ENCODE assay signal across 14 cellular contexts in the genomic region with DNA sequence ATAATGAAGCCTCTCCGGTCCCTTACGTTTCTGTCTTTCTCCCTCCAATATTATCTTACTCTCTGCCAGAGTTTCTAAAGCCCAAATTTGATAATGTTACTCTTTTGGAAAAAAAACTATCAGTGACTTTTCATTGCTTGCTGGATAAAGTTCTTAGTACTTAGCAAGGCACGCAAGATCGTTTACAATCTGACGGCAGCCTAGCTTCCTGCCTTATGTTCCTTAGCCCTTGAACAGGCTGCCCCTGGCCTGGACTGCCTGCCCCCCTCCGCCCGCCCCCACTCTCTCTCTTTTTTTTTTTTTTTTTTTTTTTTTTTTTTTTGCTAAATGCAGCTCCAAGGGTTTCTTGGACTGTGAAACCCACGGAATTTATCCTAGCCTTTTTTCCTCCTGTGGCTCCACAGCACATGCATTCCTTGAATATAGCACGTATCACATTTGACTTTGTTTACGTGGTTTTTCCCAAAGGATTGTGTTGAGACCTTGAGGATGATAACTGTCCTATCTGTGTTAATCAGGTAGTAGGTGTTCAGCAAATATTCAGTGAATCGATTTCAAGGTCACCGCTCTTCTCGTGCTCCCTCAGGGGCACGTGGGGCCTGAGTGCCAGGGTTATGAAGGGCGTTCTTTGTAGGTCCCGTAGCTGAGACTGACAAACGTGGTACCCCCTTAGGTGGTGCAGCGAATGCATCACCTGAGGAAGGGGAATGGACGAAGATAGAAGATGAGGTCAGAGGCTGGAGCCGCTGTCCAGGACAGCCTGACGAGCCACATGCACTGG.
DNase-seq lines count a peak whose midpoint lies in the region; ATAC-seq and TF ChIP-seq lines count a peak whose summit lies in the region.
"Had no signal": no experiment of that assay in that cellular context is flagged by ENCODE, and none has a peak within 500 bp of the region (broad histone marks: within the 10 kb centered on the region; RNA-seq: fewer than 3 reads in every experiment).

No MANE protein-coding gene starts in this region.

- no peak overlapping the region for H4K8ac ChIP-seq in H9 (replicated peaks; ENCODE audit: insufficient read length, low read depth, low read length)

- H3K36me3 Mint-ChIP-seq in H9 (ENCODE audit: insufficient read depth in 1 of 3, low read depth in 3 of 3) = peaks cover under 1 to 10% (median 6%) of the 10 kb centered on the region in 3 experiments; a peak in 3 of 7 replicates
- H3K36me3 Mint-ChIP-seq: CD4-positive, CD25-positive, alpha-beta regulatory T cell had no signal

- TF ChIP-seq POLR2A in gastrocnemius medialis (IDR thresholded peaks at IDR 0.05) = no peak

- no peak overlapping the region for H2AFZ ChIP-seq in H9 (ENCODE audit: low read length)

- no peak overlapping the region for H2BK20ac ChIP-seq in H9 (ENCODE audit: low read depth, low read length, poor library complexity, severe bottlenecking)

- no peak overlapping the region for H3K23ac ChIP-seq in H9 (ENCODE audit: insufficient read length, low read depth, low read length)

- H3K27ac Mint-ChIP-seq in H9 = peak overlapping the region; percentile 0 to 79 (median 14); a peak in 6 of 7 replicates
- H3K27ac Mint-ChIP-seq: activated T-helper 17 cell treated with anti-CD3 and anti-CD28 coated beads, Interleukin-2, amount 50 U/mL, for 72 hours; CD4-positive, CD25-positive, alpha-beta regulatory T cell; stimulated activated naive CD8-positive, alpha-beta T cell treated with anti-CD3 and anti-CD28 coated beads, Interleukin-15, amount 100 ng/mL, for 72 hours had no signal

- no peak overlapping the region for H3K27ac ChIP-seq in H9 (ENCODE audit: insufficient read length, low read depth, low read length)
- peak overlapping the region; percentile 20 for H3K27ac ChIP-seq in colonic mucosa
- peak overlapping the region; percentile 27 for H3K27ac ChIP-seq in layer of hippocampus (ENCODE audit: low read depth, low read length)
- H3K27ac ChIP-seq in gastrocnemius medialis = peak overlapping the region in 3 of 4 donors; percentile 36 to 53 (median 48)

- H2AK5ac ChIP-seq in H9 (ENCODE audit: insufficient read length, low read length) = peak overlapping the region; percentile 30

- H3K9ac ChIP-seq in H9 (ENCODE audit: extremely low read depth, insufficient read length, low read length) = no peak overlapping the region
- H3K9ac ChIP-seq in colonic mucosa (ENCODE audit: low read depth in 2 of 2, low read length in 2 of 2) = no peak overlapping the region

- H4K5ac ChIP-seq in H9 (ENCODE audit: insufficient read length, low read depth, low read length) = no peak overlapping the region

- no peak for ATAC-seq in gastrocnemius medialis
- no peak for ATAC-seq in GM21381 (IDR thresholded peaks at IDR 0.05; ENCODE audit: unreplicated experiment)
- ATAC-seq: activated T-helper 17 cell treated with anti-CD3 and anti-CD28 coated beads, Interleukin-2, amount 50 U/mL, for 72 hours; stimulated activated naive CD8-positive, alpha-beta T cell treated with anti-CD3 and anti-CD28 coated beads, Interleukin-15, amount 100 ng/mL, for 72 hours had no signal

- no peaks in the 10 kb centered on the region for H3K79me2 ChIP-seq in H9 (ENCODE audit: insufficient read depth, low read length)

- no peaks in the 10 kb centered on the region for H3K27me3 Mint-ChIP-seq in H9 (ENCODE audit: low read depth)
- H3K27me3 Mint-ChIP-seq: stimulated activated naive CD8-positive, alpha-beta T cell treated with anti-CD3 and anti-CD28 coated beads, Interleukin-15, amount 100 ng/mL, for 72 hours had no signal

- H3K4me2 ChIP-seq in H9 (ENCODE audit: insufficient read depth, insufficient read length, low read length) = no peak overlapping the region

- no peaks in the 10 kb centered on the region for H3K23me2 ChIP-seq in H9 (ENCODE audit: insufficient read length, low read depth, low read length, poor library complexity, severe bottlenecking)

- peaks cover 33 to 34% of the 10 kb centered on the region in 2 experiments for H3K4me1 Mint-ChIP-seq in H9
- H3K4me1 Mint-ChIP-seq: activated T-helper 17 cell treated with anti-CD3 and anti-CD28 coated beads, Interleukin-2, amount 50 U/mL, for 72 hours; CD4-positive, CD25-positive, alpha-beta regulatory T cell; central memory CD8-positive, alpha-beta T cell; stimulated activated naive CD8-positive, alpha-beta T cell treated with anti-CD3 and anti-CD28 coated beads, Interleukin-15, amount 100 ng/mL, for 72 hours had no signal

- H3K56ac ChIP-seq in H9 (ENCODE audit: insufficient read length, low read depth, low read length) = no peak overlapping the region

- no peak overlapping the region for H3K4me3 Mint-ChIP-seq in H9
- H3K4me3 Mint-ChIP-seq: activated T-helper 17 cell treated with anti-CD3 and anti-CD28 coated beads, Interleukin-2, amount 50 U/mL, for 72 hours; CD4-positive, CD25-positive, alpha-beta regulatory T cell; central memory CD8-positive, alpha-beta T cell; stimulated activated naive CD8-positive, alpha-beta T cell treated with anti-CD3 and anti-CD28 coated beads, Interleukin-15, amount 100 ng/mL, for 72 hours had no signal

- no peak overlapping the region for H3K4me3 ChIP-seq in colonic mucosa
- no peak overlapping the region for H3K4me3 ChIP-seq in gastrocnemius medialis

- H3K4ac ChIP-seq in H9 (ENCODE audit: low read depth, low read length) = no peak overlapping the region

- TF ChIP-seq CTCF in H9 (conservative IDR thresholded peaks at IDR 0.05) (no peak), colonic mucosa (IDR thresholded peaks at IDR 0.05) (no peak), gastrocnemius medialis (IDR thresholded peaks at IDR 0.05 in 4 of 5, conservative IDR thresholded peaks at IDR 0.05 in 1 of 5) (no peak)

- H3K9me3 ChIP-seq in H9 (ENCODE audit: control insufficient read depth, low read depth, low read length) (no peaks in the 10 kb centered on the region), colonic mucosa (no peaks in the 10 kb centered on the region), gastrocnemius medialis (no peaks in the 10 kb centered on the region)

- H2BK5ac ChIP-seq in H9 (ENCODE audit: insufficient read length, low read length) = no peak overlapping the region

- H3K9me3 Mint-ChIP-seq in H9 = no peaks in the 10 kb centered on the region
- H3K9me3 Mint-ChIP-seq: activated T-helper 17 cell treated with anti-CD3 and anti-CD28 coated beads, Interleukin-2, amount 50 U/mL, for 72 hours; central memory CD8-positive, alpha-beta T cell; stimulated activated naive CD8-positive, alpha-beta T cell treated with anti-CD3 and anti-CD28 coated beads, Interleukin-15, amount 100 ng/mL, for 72 hours had no signal

- H2BK15ac ChIP-seq in H9 (ENCODE audit: low read depth, low read length) = no peak overlapping the region

- no peak overlapping the region for H3T11ph ChIP-seq in H9 (ENCODE audit: low read length)

- H3K14ac ChIP-seq in H9 (ENCODE audit: insufficient read depth, low read length) = no peak overlapping the region

- peaks cover 3% of the 10 kb centered on the region for H3K79me1 ChIP-seq in H9 (ENCODE audit: insufficient read depth, low read depth, low read length, poor library complexity, severe bottlenecking)

- no peaks in the 10 kb centered on the region; the same call in 1 of the 2 replicates for H3K4me1 ChIP-seq in H9 (ENCODE audit: insufficient read depth, low read length)
- no peaks in the 10 kb centered on the region for H3K4me1 ChIP-seq in colonic mucosa
- peaks cover 0 to 3% of the 10 kb centered on the region in 2 donors for H3K4me1 ChIP-seq in gastrocnemius medialis

- in situ Hi-C loops in gastrocnemius medialis (cut with MboI; ENCODE audit: low sequenced_read_pairs in 4 of 4) = no loop called here

- H2BK12ac ChIP-seq in H9 (ENCODE audit: insufficient read length, low read depth, low read length) = no peak overlapping the region

- no peaks in the 10 kb centered on the region for H4K20me1 ChIP-seq in H9 (ENCODE audit: control insufficient read depth, insufficient read depth, insufficient read length)

- H2BK120ac ChIP-seq in H9 (ENCODE audit: low read depth, low read length, poor library complexity, severe bottlenecking) = no peak overlapping the region

- H3K36me3 ChIP-seq in colonic mucosa = no peaks in the 10 kb centered on the region
- no peaks in the 10 kb centered on the region for H3K36me3 ChIP-seq in gastrocnemius medialis

- no peak overlapping the region for H4K91ac ChIP-seq in H9 (ENCODE audit: insufficient read length, low read depth, low read length)

- H3K27me3 ChIP-seq in H9 (ENCODE audit: insufficient read depth, low read length) (no peaks in the 10 kb centered on the region; the same call in 1 of the 2 replicates), colonic mucosa (no peaks in the 10 kb centered on the region), layer of hippocampus (ENCODE audit: control insufficient read depth, insufficient read depth, low read length) (no peaks in the 10 kb centered on the region), gastrocnemius medialis (no peaks in the 10 kb centered on the region)

- no CpG with 5 or more reads among the region's 21 CpGs for WGBS in H9 (ENCODE audit: extremely low coverage, insufficient read length, low lambda C conversion rate)

- intact Hi-C loops in colonic mucosa (cut with DNase I) = no loop called here
- intact Hi-C loops in gastrocnemius medialis (cut with DNase I; ENCODE audit: low total_unique reads) = no loop called here

- no peak for DNase-seq in H9
- no peak for DNase-seq in colonic mucosa
- DNase-seq in gastrocnemius medialis = no peak
- DNase-seq in cerebellum (ENCODE audit: low spot score) = no peak
- no peak for DNase-seq in occipital lobe (lab: John Stamatoyannopoulos, UW)
- DNase-seq in glomerular visceral epithelial cell (ENCODE audit: extremely low spot score) = no peak
- DNase-seq: activated CD4-positive, CD25-positive, alpha-beta regulatory T cell; CD4-positive, CD25-positive, alpha-beta regulatory T cell; SHP77; stimulated activated naive CD8-positive, alpha-beta T cell treated with anti-CD3 and anti-CD28 coated beads, Interleukin-15, amount 100 ng/mL, for 72 hours had no signal

- H3K18ac ChIP-seq in H9 (ENCODE audit: insufficient read length, low read depth, low read length) = no peak overlapping the region
